Comparison of ENCODE assay signal across 8 cellular contexts in the genomic region with DNA sequence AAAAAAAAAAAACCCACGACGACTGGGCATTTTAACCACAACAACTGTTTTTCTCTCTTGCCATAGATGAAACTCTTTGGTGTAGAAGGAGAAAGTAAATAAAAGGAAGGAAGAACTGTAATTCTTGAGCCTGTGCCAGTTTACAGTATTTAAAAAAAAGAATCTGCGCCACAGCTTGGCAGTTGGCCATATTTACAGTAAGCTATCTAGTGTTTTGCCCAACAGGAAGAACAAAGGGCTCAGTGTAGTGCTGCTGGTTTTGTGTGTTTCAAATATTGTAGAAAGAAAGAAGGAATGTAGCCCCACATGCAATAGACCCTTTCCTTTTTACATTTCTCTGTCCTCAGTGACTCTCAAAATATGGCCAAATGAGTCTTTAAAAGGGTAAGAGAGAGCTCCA.
A peak's percentile ranks its signal among the peaks of the same experiment; 100 is the strongest.
DNase-seq lines count a peak whose midpoint lies in the region; ATAC-seq and TF ChIP-seq lines count a peak whose summit lies in the region.

No MANE protein-coding gene starts in this region.

- H3K27ac Mint-ChIP-seq in type B pancreatic cell: no peak overlapping the region

- H3K36me3 Mint-ChIP-seq in type B pancreatic cell: no peaks in the 10 kb centered on the region

- peak; percentile 15 to 17 for DNase-seq in activated CD4-positive, alpha-beta T cell treated with anti-CD3 and anti-CD28 coated beads for 4 hours
- no peak for DNase-seq in activated CD4-positive, alpha-beta T cell treated with anti-CD3 and anti-CD28 coated beads for 1 hour
- DNase-seq in NCI-H526 treated with DMSO at 0.1 percent for 48 hours (lab: John Stamatoyannopoulos, UW): peak; percentile 8
- peak; percentile 84 for DNase-seq in dermis blood vessel endothelial cell
- DNase-seq in myocyte (ENCODE audit: low read depth): peak; percentile 79
- no peak for DNase-seq in type B pancreatic cell (ENCODE audit: extremely low spot score, unreplicated experiment)

- peaks cover 8% of the 10 kb centered on the region for H3K4me1 Mint-ChIP-seq in type B pancreatic cell (ENCODE audit: unreplicated experiment)

- no peaks in the 10 kb centered on the region for H3K27me3 Mint-ChIP-seq in type B pancreatic cell

- H3K4me3 Mint-ChIP-seq in type B pancreatic cell: no peak overlapping the region

- no peaks in the 10 kb centered on the region for H3K9me3 Mint-ChIP-seq in type B pancreatic cell

- no peak for TF ChIP-seq CTCF in type B pancreatic cell (conservative IDR thresholded peaks at IDR 0.05)

- ATAC-seq in GM18520 (IDR thresholded peaks at IDR 0.05; ENCODE audit: unreplicated experiment) (no peak), GM19455 (IDR thresholded peaks at IDR 0.05; ENCODE audit: unreplicated experiment) (no peak)

Comparison
In these comparisons a context has a peak if more than half of its experiments do, and no peak if none do; other contexts are left out.
1. DNase-seq: peak in activated CD4-positive, alpha-beta T cell treated with anti-CD3 and anti-CD28 coated beads for 4 hours (2 of 2), NCI-H526 treated with DMSO at 0.1 percent for 48 hours (single experiment), dermis blood vessel endothelial cell (single experiment) and myocyte (single experiment); none in activated CD4-positive, alpha-beta T cell treated with anti-CD3 and anti-CD28 coated beads for 1 hour (single experiment) and type B pancreatic cell (single experiment).